ENCODE assay signal across 7 cellular contexts in genomic region chr7:27129729-27130539, GRCh38. TPM values are rescaled to one million over a fixed set of nuclear protein-coding genes. Genes with fewer than 3 reads are reported as not detected.
DNase-seq lines count a peak whose midpoint lies in the region; ATAC-seq, FAIRE-seq and TF ChIP-seq lines count a peak whose summit lies in the region.

No MANE protein-coding gene starts in this region.

- no peak overlapping the region for H3K27ac Mint-ChIP-seq in WTC11

- no peaks in the 10 kb centered on the region for H3K9me3 Mint-ChIP-seq in WTC11

- intact Hi-C loops in kidney (cut with DNase I) (no loop called here), testis (cut with DNase I; ENCODE audit: low total_unique reads) (no loop called here)

- TF ChIP-seq CTCF in WTC11 (IDR thresholded peaks at IDR 0.05) (no peak), kidney (IDR thresholded peaks at IDR 0.05; ENCODE audit: borderline replicate concordance, extremely low read depth, insufficient read depth) (peak; percentile 33), testis (IDR thresholded peaks at IDR 0.05) (no peak)

- H3K27me3 ChIP-seq in HUES48 (ENCODE audit: control insufficient read depth, insufficient read depth, low read length), result peaks cover 100% of the 10 kb centered on the region
- no peaks in the 10 kb centered on the region for H3K27me3 ChIP-seq in testis

- H3K4me1 Mint-ChIP-seq in WTC11, result peaks cover 9% of the 10 kb centered on the region; the same call in 1 of the 2 replicates

- no peak for TF ChIP-seq POLR2A in testis (IDR thresholded peaks at IDR 0.05)

- H3K9ac ChIP-seq in HUES48 (ENCODE audit: low read depth, low read length), result no peak overlapping the region
- H3K9ac ChIP-seq in kidney (ENCODE audit: low read length in 2 of 2), result peak overlapping the region; percentile 30 to 68

- peak overlapping the region; percentile 34; the same call in 1 of the 2 replicates for H3K4me3 ChIP-seq in HUES48 (ENCODE audit: low read depth, low read length)
- H3K4me3 ChIP-seq in kidney (ENCODE audit: low read length in 2 of 2), result peak overlapping the region; percentile 62 to 73
- peak overlapping the region; percentile 57 to 75 for H3K4me3 ChIP-seq in testis

- H3K27ac ChIP-seq in HUES48 (ENCODE audit: low read depth, low read length), result no peak overlapping the region
- peak overlapping the region; percentile 73 to 89 for H3K27ac ChIP-seq in kidney (ENCODE audit: low read depth in 2 of 2, low read length in 2 of 2)
- no peak overlapping the region for H3K27ac ChIP-seq in testis

- H3K9me3 ChIP-seq in HUES48 (ENCODE audit: control insufficient read depth, insufficient read depth, low read length), result no peaks in the 10 kb centered on the region
- no peaks in the 10 kb centered on the region for H3K9me3 ChIP-seq in kidney (ENCODE audit: control insufficient read depth in 1 of 2, low read length in 2 of 2)
- H3K9me3 ChIP-seq in testis, result no peaks in the 10 kb centered on the region

- H3K27me3 Mint-ChIP-seq in WTC11 (ENCODE audit: low read depth), result peaks cover 96% of the 10 kb centered on the region

- H3K4me3 Mint-ChIP-seq in WTC11, result no peak overlapping the region

- no peaks in the 10 kb centered on the region; the same call in 1 of the 2 replicates for H3K36me3 Mint-ChIP-seq in WTC11

- CTCF ChIA-PET in WTC11 (lab: Charles Lee), result interaction anchor here (1.0 to 2.6 kb wide), 3 partner anchors 13 to 50 kb away, joined by 3 to 7 read pairs (median 4); no protein-coding TSS in a partner anchor

- H3K36me3 ChIP-seq in HUES48 (ENCODE audit: control insufficient read depth, insufficient read depth, low read length) (no peaks in the 10 kb centered on the region), kidney (ENCODE audit: control insufficient read depth in 1 of 2, insufficient read depth in 2 of 2, low read length in 2 of 2) (no peaks in the 10 kb centered on the region), testis (ENCODE audit: low read depth, missing control alignments) (no peaks in the 10 kb centered on the region)

- H3K4me1 ChIP-seq in HUES48 (ENCODE audit: control insufficient read depth, insufficient read depth, low read length) (no peaks in the 10 kb centered on the region), kidney (ENCODE audit: control insufficient read depth in 1 of 2, insufficient read depth in 1 of 2, low read depth in 1 of 2, low read length in 2 of 2) (peaks cover 23 to 45% of the 10 kb centered on the region in 2 donors), testis (no peaks in the 10 kb centered on the region)

- POLR2A ChIA-PET in WTC11 (lab: Charles Lee), result no interaction called here

- no peak for DNase-seq in WTC11 (ENCODE audit: low spot score)
- peak; percentile 78 for DNase-seq in kidney
- peak; percentile 14 for DNase-seq in testis
- no peak for DNase-seq in SIG-M5 (lab: John Stamatoyannopoulos, UW)

- WGBS in testis, 2 donors, result 6 to 20% methylated on average over 10 to 46 of the region's 72 CpGs

- ATAC-seq in WTC11, result peak; percentile 39
- ATAC-seq in HG02798 (IDR thresholded peaks at IDR 0.05; ENCODE audit: poor library complexity, unreplicated experiment), result no peak
- ATAC-seq in HG02938 (IDR thresholded peaks at IDR 0.05; ENCODE audit: unreplicated experiment), result no peak

- FAIRE-seq in kidney (lab: Jason Lieb, UNC), result no peak

TF ChIP-seq in WTC11, 78 proteins besides CTCF, POLR2A, EP300 and RAD21:
- TF ChIP-seq FOXK1 (CRISPR knock-in tag; IDR thresholded peaks at IDR 0.05), result no peak
- TF ChIP-seq, protein P1, sequence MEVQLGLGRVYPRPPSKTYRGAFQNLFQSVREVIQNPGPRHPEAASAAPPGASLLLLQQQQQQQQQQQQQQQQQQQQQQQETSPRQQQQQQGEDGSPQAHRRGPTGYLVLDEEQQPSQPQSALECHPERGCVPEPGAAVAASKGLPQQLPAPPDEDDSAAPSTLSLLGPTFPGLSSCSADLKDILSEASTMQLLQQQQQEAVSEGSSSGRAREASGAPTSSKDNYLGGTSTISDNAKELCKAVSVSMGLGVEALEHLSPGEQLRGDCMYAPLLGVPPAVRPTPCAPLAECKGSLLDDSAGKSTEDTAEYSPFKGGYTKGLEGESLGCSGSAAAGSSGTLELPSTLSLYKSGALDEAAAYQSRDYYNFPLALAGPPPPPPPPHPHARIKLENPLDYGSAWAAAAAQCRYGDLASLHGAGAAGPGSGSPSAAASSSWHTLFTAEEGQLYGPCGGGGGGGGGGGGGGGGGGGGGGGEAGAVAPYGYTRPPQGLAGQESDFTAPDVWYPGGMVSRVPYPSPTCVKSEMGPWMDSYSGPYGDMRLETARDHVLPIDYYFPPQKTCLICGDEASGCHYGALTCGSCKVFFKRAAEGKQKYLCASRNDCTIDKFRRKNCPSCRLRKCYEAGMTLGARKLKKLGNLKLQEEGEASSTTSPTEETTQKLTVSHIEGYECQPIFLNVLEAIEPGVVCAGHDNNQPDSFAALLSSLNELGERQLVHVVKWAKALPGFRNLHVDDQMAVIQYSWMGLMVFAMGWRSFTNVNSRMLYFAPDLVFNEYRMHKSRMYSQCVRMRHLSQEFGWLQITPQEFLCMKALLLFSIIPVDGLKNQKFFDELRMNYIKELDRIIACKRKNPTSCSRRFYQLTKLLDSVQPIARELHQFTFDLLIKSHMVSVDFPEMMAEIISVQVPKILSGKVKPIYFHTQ (CRISPR knock-in tag; IDR thresholded peaks at IDR 0.05), result no peak
- TF ChIP-seq, protein P2, sequence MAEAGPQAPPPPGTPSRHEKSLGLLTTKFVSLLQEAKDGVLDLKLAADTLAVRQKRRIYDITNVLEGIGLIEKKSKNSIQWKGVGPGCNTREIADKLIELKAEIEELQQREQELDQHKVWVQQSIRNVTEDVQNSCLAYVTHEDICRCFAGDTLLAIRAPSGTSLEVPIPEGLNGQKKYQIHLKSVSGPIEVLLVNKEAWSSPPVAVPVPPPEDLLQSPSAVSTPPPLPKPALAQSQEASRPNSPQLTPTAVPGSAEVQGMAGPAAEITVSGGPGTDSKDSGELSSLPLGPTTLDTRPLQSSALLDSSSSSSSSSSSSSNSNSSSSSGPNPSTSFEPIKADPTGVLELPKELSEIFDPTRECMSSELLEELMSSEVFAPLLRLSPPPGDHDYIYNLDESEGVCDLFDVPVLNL (CRISPR knock-in tag; IDR thresholded peaks at IDR 0.05; ENCODE audit: borderline replicate concordance, low read depth), result no peak
- TF ChIP-seq, protein P3, sequence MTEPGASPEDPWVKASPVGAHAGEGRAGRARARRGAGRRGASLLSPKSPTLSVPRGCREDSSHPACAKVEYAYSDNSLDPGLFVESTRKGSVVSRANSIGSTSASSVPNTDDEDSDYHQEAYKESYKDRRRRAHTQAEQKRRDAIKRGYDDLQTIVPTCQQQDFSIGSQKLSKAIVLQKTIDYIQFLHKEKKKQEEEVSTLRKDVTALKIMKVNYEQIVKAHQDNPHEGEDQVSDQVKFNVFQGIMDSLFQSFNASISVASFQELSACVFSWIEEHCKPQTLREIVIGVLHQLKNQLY (CRISPR knock-in tag; IDR thresholded peaks at IDR 0.05), result no peak
TF ChIP-seq in WTC11: peak in this region for 0.

RNA-seq across cellular contexts. Expression of gene HOXA4, which starts 0.6 kb away (rescaled TPM):
- total RNA-seq in WTC11 (2021), result not detected in 3 replicates
- 11.2 TPM for total RNA-seq in kidney
- 13.0 TPM for polyA plus RNA-seq in kidney (ENCODE audit: insufficient read depth, low read depth, low replicate concordance)
- total RNA-seq in testis, result 1 to 10 TPM; 1.7 to 3.4 TPM
- polyA plus RNA-seq in testis (ENCODE audit: insufficient read depth, low read depth, low replicate concordance), result 3.3 TPM

RNA-seq across cellular contexts. Expression of gene HOXA5, which starts 13.5 kb away (rescaled TPM):
- total RNA-seq in WTC11 (2021), result 0.14 TPM in 1 of 3 replicates, not detected in the others
- 38.0 TPM for total RNA-seq in kidney
- 19.4 TPM for polyA plus RNA-seq in kidney (ENCODE audit: insufficient read depth, low read depth, low replicate concordance)
- under 1 TPM in 1 of 2 donors, not detected in 1; 0.63 TPM for total RNA-seq in testis
- 7.6 TPM for polyA plus RNA-seq in testis (ENCODE audit: insufficient read depth, low read depth, low replicate concordance)

RNA-seq across cellular contexts. Expression of gene HOXA6, which starts 17.6 kb away (rescaled TPM):
- total RNA-seq in WTC11 (2021) (not detected in 3 replicates), kidney (22.0 TPM), testis (not detected)
- polyA plus RNA-seq in kidney (ENCODE audit: insufficient read depth, low read depth, low replicate concordance) (1.1 TPM), testis (ENCODE audit: insufficient read depth, low read depth, low replicate concordance) (0.37 TPM)

RNA-seq across cellular contexts. Expression of gene HOXA3, which starts 22.4 kb away (rescaled TPM):
- 0.11 TPM in 1 of 3 replicates, not detected in the others for total RNA-seq in WTC11 (2021)
- total RNA-seq in kidney, result 21.2 TPM
- polyA plus RNA-seq in kidney (ENCODE audit: insufficient read depth, low read depth, low replicate concordance), result 6.3 TPM
- 1 to 10 TPM in 1 of 2 donors, under 1 TPM in 1; 0.93 to 2.4 TPM for total RNA-seq in testis
- 2.8 TPM for polyA plus RNA-seq in testis (ENCODE audit: insufficient read depth, low read depth, low replicate concordance)

RNA-seq across cellular contexts. Expression of gene HOXA7, which starts 26.5 kb away (rescaled TPM):
- total RNA-seq in WTC11 (2021), result not detected in 3 replicates
- total RNA-seq in kidney, result 31.3 TPM
- polyA plus RNA-seq in kidney (ENCODE audit: insufficient read depth, low read depth, low replicate concordance), result 23.8 TPM
- 1 to 10 TPM; 3.1 to 7.8 TPM for total RNA-seq in testis
- 13.1 TPM for polyA plus RNA-seq in testis (ENCODE audit: insufficient read depth, low read depth, low replicate concordance)

Comparison
In these comparisons a context has a peak if more than half of its experiments do, and no peak if none do; other contexts are left out.
1. H3K27ac ChIP-seq: peak in kidney (2 of 2); none in HUES48 (single experiment) and testis (0 of 2).
2. DNase-seq: peak in kidney (single experiment) and testis (single experiment); none in WTC11 (single experiment) and SIG-M5 (single experiment).
3. RNA of gene HOXA5, which starts 13.5 kb away (total RNA-seq): 38.0 TPM in kidney (single experiment); 0.63 TPM in testis and 0.14 TPM in WTC11; every median in the first group is over 10 times any median in the second.
4. RNA of gene HOXA6, which starts 17.6 kb away (total RNA-seq): 22.0 TPM in kidney (single experiment); not detected in testis and not detected in WTC11; every median in the first group is over 10 times any median in the second.
5. Peak in every context shown above with its lines, with median percentiles within 50 percentile points of each other: H3K4me3 ChIP-seq.